2 cellular contexts compared by ENCODE assay signal in genomic region chr1:6928106-6928885, GRCh38.
A peak's percentile ranks its signal among the peaks of the same experiment; 100 is the strongest.
TF ChIP-seq lines count a peak whose summit lies in the region.

No MANE protein-coding gene starts in this region.

TF ChIP-seq in IMR-90, 13 proteins besides CTCF, POLR2A, EP300 and RAD21 (continued from another document):
- no peak for TF ChIP-seq USF2 (IDR thresholded peaks at IDR 0.05; ENCODE audit: low read depth, low read length)
- TF ChIP-seq BHLHE40 (IDR thresholded peaks at IDR 0.05; ENCODE audit: low read depth, low read length): no peak
- TF ChIP-seq RCOR1 (IDR thresholded peaks at IDR 0.05; ENCODE audit: insufficient replicate concordance, low read length): no peak
- no peak for TF ChIP-seq MAZ (IDR thresholded peaks at IDR 0.05; ENCODE audit: borderline replicate concordance, low read depth, low read length)

TF ChIP-seq in H1, 55 proteins besides CTCF, POLR2A, EP300 and RAD21 (continued from another document):
- TF ChIP-seq KDM1A (IDR thresholded peaks at IDR 0.05; ENCODE audit: borderline replicate concordance, low read length): peak; percentile 68; the same call in 1 of the 2 replicates
